In genomic region chr6:104973404-104973803, GRCh38 we compare ENCODE assay signal across 1 cellular context.
TF ChIP-seq lines count a peak whose summit lies in the region.

No MANE protein-coding gene starts in this region.

TF ChIP-seq in GM23338, 12 proteins besides CTCF, POLR2A, EP300 and RAD21 (continued from another document):
- TF ChIP-seq ZNF462 (CRISPR knock-in tag; IDR thresholded peaks at IDR 0.05) (no peak), NANOG (IDR thresholded peaks at IDR 0.05; ENCODE audit: borderline replicate concordance) (no peak), STAT1 (IDR thresholded peaks at IDR 0.05; ENCODE audit: unreplicated experiment) (no peak), ZNF114 (CRISPR knock-in tag; IDR thresholded peaks at IDR 0.05) (no peak), EZH2 (IDR thresholded peaks at IDR 0.05; ENCODE audit: low read depth, unreplicated experiment) (no peak), ETS1 (IDR thresholded peaks at IDR 0.05) (no peak), POLR2AphosphoS5 (IDR thresholded peaks at IDR 0.05; ENCODE audit: low read depth) (no peak), REST (IDR thresholded peaks at IDR 0.05; ENCODE audit: unreplicated experiment) (no peak), EZH2phosphoT487 (IDR thresholded peaks at IDR 0.05; ENCODE audit: unreplicated experiment) (no peak), CREB1 (CRISPR knock-in tag; IDR thresholded peaks at IDR 0.05; ENCODE audit: low read depth) (no peak)
TF ChIP-seq in GM23338: peak in this region for 0.
